In the genomic region with DNA sequence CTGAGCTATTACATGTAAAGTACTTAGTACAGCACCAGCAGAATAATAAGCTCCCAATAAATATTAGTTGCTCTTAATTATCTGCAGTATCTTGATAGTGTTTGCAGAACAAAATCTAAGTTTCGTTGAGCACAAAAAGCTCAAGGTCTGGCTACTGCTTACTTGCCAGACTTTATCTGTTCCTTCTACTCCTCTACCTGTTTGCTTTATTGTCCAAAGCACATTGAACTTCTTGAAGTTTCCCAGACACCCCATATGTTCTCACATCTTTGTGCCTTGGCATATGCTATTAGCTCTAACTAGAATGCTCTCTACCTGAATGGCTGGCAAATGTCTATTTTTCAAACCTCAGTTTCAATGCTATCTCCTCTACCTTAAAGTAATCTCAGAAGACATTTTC, we compare ENCODE assay signal across 8 cellular contexts.
"Had no signal": no experiment of that assay in that cellular context is flagged by ENCODE, and none has a peak within 500 bp of the region (broad histone marks: within the 10 kb centered on the region; RNA-seq: fewer than 3 reads in every experiment).

No MANE protein-coding gene starts in this region.

- DNase-seq: IMR-90, KBM-7, KG1 had no signal

- H3K27ac ChIP-seq: HL-60, KMS-11 had no signal

- H3K27ac Mint-ChIP-seq: IgD-negative memory B cell had no signal

- ATAC-seq: HepG2, K562 had no signal

- H3K4me1 Mint-ChIP-seq: IgD-negative memory B cell had no signal

- H3K27me3 Mint-ChIP-seq: IgD-negative memory B cell had no signal

- H3K4me2 ChIP-seq: KMS-11 had no signal

- H3K4me3 Mint-ChIP-seq: IgD-negative memory B cell had no signal

- H3K9me3 Mint-ChIP-seq: IgD-negative memory B cell had no signal

- H3K4me3 ChIP-seq: K562 had no signal
